Comparison of ENCODE assay signal across 16 cellular contexts in genomic region chr6:44651604-44652003, GRCh38.
A peak's percentile ranks its signal among the peaks of the same experiment; 100 is the strongest.
DNase-seq lines count a peak whose midpoint lies in the region; ATAC-seq and TF ChIP-seq lines count a peak whose summit lies in the region.
"Had no signal": no experiment of that assay in that cellular context is flagged by ENCODE, and none has a peak within 500 bp of the region (broad histone marks: within the 10 kb centered on the region; RNA-seq: fewer than 3 reads in every experiment).

No MANE protein-coding gene starts in this region.

- H3K23ac ChIP-seq in mesenchymal stem cell (ENCODE audit: low read length in 2 of 2), result no peak overlapping the region

- H3K4me3 Mint-ChIP-seq in chondrocyte (ENCODE audit: unreplicated experiment), result no peak overlapping the region
- H3K4me3 Mint-ChIP-seq: B cell; CD4-positive, alpha-beta T cell had no signal

- H2BK120ac ChIP-seq in mesenchymal stem cell (ENCODE audit: low read depth, low read length), result no peak overlapping the region

- H3K27ac Mint-ChIP-seq in chondrocyte (ENCODE audit: unreplicated experiment), result peak overlapping the region; percentile 4
- H3K27ac Mint-ChIP-seq: B cell; CD4-positive, alpha-beta T cell had no signal

- DNase-seq in chondrocyte (ENCODE audit: low spot score) (no peak), mesenchymal stem cell (no peak), upper lobe of right lung (peak; percentile 12), HUDEP-2 (lab: John Stamatoyannopoulos, UW; ENCODE audit: unreplicated experiment in 76 of 76) (no peak), HuH-7 (ENCODE audit: low spot score) (no peak)
- no peak for DNase-seq in activated CD8-positive, alpha-beta memory T cell treated with anti-CD3 and anti-CD28 coated beads, Interleukin-2, amount 50 U/mL, for 48 hours
- DNase-seq: CD4-positive, alpha-beta T cell; DND-41; KG1; NCI-H1092 treated with DMSO at 0.1 percent for 48 hours; NCI-H1694 treated with DMSO at 0.1 percent for 48 hours; NCI-H446; NCI-H748 treated with DMSO at 0.1 percent for 48 hours; PC-9 had no signal

- no peak for ATAC-seq in upper lobe of right lung

- H3K9me3 ChIP-seq in HUES48 (ENCODE audit: control insufficient read depth, insufficient read depth, low read length) (no peaks in the 10 kb centered on the region), mesenchymal stem cell (ENCODE audit: control insufficient read depth, low read length) (no peaks in the 10 kb centered on the region), upper lobe of right lung (no peaks in the 10 kb centered on the region)

- no peak overlapping the region for H2AFZ ChIP-seq in mesenchymal stem cell (ENCODE audit: low read depth, low read length)
- H2AFZ ChIP-seq: PC-9 had no signal

- H3K79me1 ChIP-seq in mesenchymal stem cell (replicated peaks; ENCODE audit: low read length, poor library complexity, severe bottlenecking), result no peaks in the 10 kb centered on the region

- no peaks in the 10 kb centered on the region for H3K27me3 ChIP-seq in HUES48 (ENCODE audit: control insufficient read depth, insufficient read depth, low read length)
- H3K27me3 ChIP-seq in mesenchymal stem cell (ENCODE audit: control insufficient read depth in 1 of 2, insufficient read depth in 1 of 2, low read length in 2 of 2), result no peaks in the 10 kb centered on the region
- H3K27me3 ChIP-seq in upper lobe of right lung, result no peaks in the 10 kb centered on the region

- no peak overlapping the region for H3K9ac ChIP-seq in HUES48 (ENCODE audit: low read depth, low read length)
- no peak overlapping the region for H3K9ac ChIP-seq in mesenchymal stem cell (ENCODE audit: low read length)

- H2BK5ac ChIP-seq in mesenchymal stem cell (ENCODE audit: low read depth, low read length, poor library complexity, severe bottlenecking), result no peak overlapping the region

- H4K8ac ChIP-seq in mesenchymal stem cell (ENCODE audit: low read length), result no peak overlapping the region

- H3K4me1 ChIP-seq in HUES48 (ENCODE audit: control insufficient read depth, insufficient read depth, low read length), result peaks cover 12% of the 10 kb centered on the region
- H3K4me1 ChIP-seq in mesenchymal stem cell (ENCODE audit: control insufficient read depth, insufficient read depth, low read depth, low read length), result peaks cover 27% of the 10 kb centered on the region
- H3K4me1 ChIP-seq in upper lobe of right lung, result peaks cover 11% of the 10 kb centered on the region

- H3K27ac ChIP-seq in HUES48 (ENCODE audit: low read depth, low read length) (peak overlapping the region; percentile 37), mesenchymal stem cell (ENCODE audit: low read length, poor library complexity, severe bottlenecking) (no peak overlapping the region), upper lobe of right lung (no peak overlapping the region)
- H3K27ac ChIP-seq: PC-9 had no signal

- peak overlapping the region; percentile 89 for H2AK5ac ChIP-seq in mesenchymal stem cell (ENCODE audit: low read length, severe bottlenecking)

- no peaks in the 10 kb centered on the region for H3K9me3 Mint-ChIP-seq in chondrocyte (ENCODE audit: low read depth)
- H3K9me3 Mint-ChIP-seq: CD4-positive, alpha-beta T cell had no signal

- 44% methylated on average over 15 of the region's 15 CpGs for WGBS in mesenchymal stem cell

- intact Hi-C loops in upper lobe of right lung (cut with DNase I), result loop anchor here (10.0 kb wide), 2 partner anchors 1063 to 1263 kb away; no protein-coding TSS in a partner anchor

- H3K36me3 ChIP-seq in HUES48 (ENCODE audit: control insufficient read depth, insufficient read depth, low read length) (no peaks in the 10 kb centered on the region), mesenchymal stem cell (ENCODE audit: control insufficient read depth in 1 of 2, insufficient read depth in 2 of 2, low read depth in 1 of 2, low read length in 2 of 2) (no peaks in the 10 kb centered on the region), upper lobe of right lung (no peaks in the 10 kb centered on the region)

- H3K18ac ChIP-seq in mesenchymal stem cell (ENCODE audit: low read depth in 1 of 2, low read length in 2 of 2), result peak overlapping the region; percentile 15 to 28

- TF ChIP-seq CTCF in chondrocyte (IDR thresholded peaks at IDR 0.05) (no peak), upper lobe of right lung (IDR thresholded peaks at IDR 0.05) (no peak)

- H3K4me3 ChIP-seq in HUES48 (ENCODE audit: low read depth, low read length) (no peak overlapping the region), mesenchymal stem cell (ENCODE audit: insufficient read depth in 1 of 2, low read depth in 1 of 2, low read length in 2 of 2) (no peak overlapping the region), upper lobe of right lung (no peak overlapping the region)
- H3K4me3 ChIP-seq: PC-9 had no signal

- H3K27me3 Mint-ChIP-seq in chondrocyte (ENCODE audit: low read depth), result no peaks in the 10 kb centered on the region

- H4K91ac ChIP-seq in mesenchymal stem cell (ENCODE audit: low read length), result no peak overlapping the region

- H3K4me2 ChIP-seq in mesenchymal stem cell (ENCODE audit: low read length, poor library complexity, severe bottlenecking), result no peak overlapping the region
- H3K4me2 ChIP-seq: PC-9 had no signal

- no peak overlapping the region for H2BK15ac ChIP-seq in mesenchymal stem cell (ENCODE audit: low read depth, poor library complexity, severe bottlenecking)

- H3K14ac ChIP-seq in mesenchymal stem cell (ENCODE audit: low read length in 2 of 2), result no peak overlapping the region

- no peaks in the 10 kb centered on the region for H3K36me3 Mint-ChIP-seq in chondrocyte (ENCODE audit: low read depth)

- H3K4ac ChIP-seq in mesenchymal stem cell (ENCODE audit: low read depth in 1 of 2, low read length in 2 of 2), result no peak overlapping the region

- H2BK12ac ChIP-seq in mesenchymal stem cell (ENCODE audit: low read length in 2 of 2), result no peak overlapping the region

- peaks cover 56% of the 10 kb centered on the region for H3K4me1 Mint-ChIP-seq in chondrocyte (ENCODE audit: low read depth)
